20 cellular contexts compared by ENCODE assay signal in genomic region chr5:174425964-174426290, GRCh38.
DNase-seq lines count a peak whose midpoint lies in the region; ATAC-seq and TF ChIP-seq lines count a peak whose summit lies in the region.
"Had no signal": no experiment of that assay in that cellular context is flagged by ENCODE, and none has a peak within 500 bp of the region (broad histone marks: within the 10 kb centered on the region; RNA-seq: fewer than 3 reads in every experiment).

No MANE protein-coding gene starts in this region.

- in situ Hi-C loops in brain microvascular endothelial cell (cut with HindIII; ENCODE audit: low pct_ligation_motif_present, low sequenced_read_pairs): no loop called here

- no peak for TF ChIP-seq CTCF in endodermal cell (conservative IDR thresholded peaks at IDR 0.05)
- no peak for TF ChIP-seq CTCF in brain microvascular endothelial cell (IDR thresholded peaks at IDR 0.05; ENCODE audit: low read depth, low read length, missing control alignments)

- peaks cover 7% of the 10 kb centered on the region for H3K9me3 ChIP-seq in endodermal cell (ENCODE audit: control insufficient read depth, low read length)
- H3K9me3 ChIP-seq in aorta (ENCODE audit: control insufficient read depth, low read length): no peaks in the 10 kb centered on the region

- H3K4me1 Mint-ChIP-seq in endodermal cell: peaks cover 30% of the 10 kb centered on the region

- 33 to 65% methylated on average over 3 to 5 of the region's 5 CpGs for WGBS in endodermal cell (ENCODE audit: insufficient coverage in 1 of 2, insufficient read length in 1 of 2), 2 experiments
- WGBS in aorta, 2 donors: 39 to 45% methylated on average over 5 of the region's 5 CpGs

- H3K4me1 ChIP-seq in endodermal cell (ENCODE audit: control insufficient read depth, insufficient read depth, low read length): peaks cover 24% of the 10 kb centered on the region
- no peaks in the 10 kb centered on the region for H3K4me1 ChIP-seq in aorta (ENCODE audit: control insufficient read depth in 1 of 2, insufficient read depth in 2 of 2, low read length in 2 of 2)

- H3K27ac Mint-ChIP-seq in endodermal cell: peak overlapping the region; percentile 18

- H3K9ac ChIP-seq in endodermal cell (ENCODE audit: extremely low read depth, low read length, poor library complexity, severe bottlenecking): no peak overlapping the region
- H3K9ac ChIP-seq: GM23248 had no signal

- no peaks in the 10 kb centered on the region for H3K36me3 Mint-ChIP-seq in endodermal cell (ENCODE audit: low read depth)

- H3K27ac ChIP-seq in endodermal cell (ENCODE audit: low read depth, low read length) (no peak overlapping the region), aorta (ENCODE audit: low read depth in 1 of 2, low read length in 2 of 2) (no peak overlapping the region), brain microvascular endothelial cell (no peak overlapping the region)
- H3K27ac ChIP-seq: 22Rv1, GM23248 had no signal

- no peaks in the 10 kb centered on the region for H3K9me3 Mint-ChIP-seq in endodermal cell

- ATAC-seq in aorta (ENCODE audit: low FRiP score): peak; percentile 19

- no peak overlapping the region for H3K4me3 Mint-ChIP-seq in endodermal cell

- DNase-seq in NCI-H345 (lab: John Stamatoyannopoulos, UW) (peak; percentile 1), NCI-H345 treated with DMSO at 0.1 percent for 48 hours (lab: John Stamatoyannopoulos, UW; ENCODE audit: unreplicated experiment) (no peak), NCI-H82 (lab: John Stamatoyannopoulos, UW) (peak; percentile 88), endodermal cell (peak; percentile 79), aorta (no peak), OCI-M2 (lab: John Stamatoyannopoulos, UW; ENCODE audit: unreplicated experiment) (no peak), OCI-M1 (lab: John Stamatoyannopoulos, UW) (no peak), brain microvascular endothelial cell (no peak)
- DNase-seq: AML-193; GDM1; GM23248; HCEC 1CT; IMR-90; MM.1S; NCI-H1694 treated with DMSO at 0.1 percent for 48 hours; NCI-H446; NK-92 treated with Interleukin-12 subunit alpha and Interleukin-12 subunit beta, amount 100 ng/mL, for 24 hours; RPMI8226; SIG-M5 had no signal

- no peaks in the 10 kb centered on the region for H3K27me3 Mint-ChIP-seq in endodermal cell (ENCODE audit: insufficient read depth)

- H3K27me3 ChIP-seq in endodermal cell (ENCODE audit: control insufficient read depth, insufficient read depth, low read length, poor library complexity, severe bottlenecking) (no peaks in the 10 kb centered on the region), aorta (ENCODE audit: control insufficient read depth in 1 of 2, insufficient read depth in 2 of 2, low read length in 1 of 2) (no peaks in the 10 kb centered on the region), brain microvascular endothelial cell (replicated peaks) (no peaks in the 10 kb centered on the region)

- H3K36me3 ChIP-seq in endodermal cell (ENCODE audit: control insufficient read depth, insufficient read depth, low read length): no peaks in the 10 kb centered on the region
- H3K36me3 ChIP-seq in aorta (ENCODE audit: control insufficient read depth in 1 of 2, insufficient read depth in 2 of 2, low read length in 1 of 2): no peaks in the 10 kb centered on the region
- no peaks in the 10 kb centered on the region for H3K36me3 ChIP-seq in brain microvascular endothelial cell (replicated peaks)

- intact Hi-C loops in aorta (cut with DNase I): no loop called here

- H3K4me3 ChIP-seq in endodermal cell (ENCODE audit: low read length) (no peak overlapping the region), aorta (ENCODE audit: low read length in 2 of 2) (no peak overlapping the region), brain microvascular endothelial cell (ENCODE audit: low read depth, low read length) (no peak overlapping the region)
- H3K4me3 ChIP-seq: GM23248 had no signal

Comparison
In these comparisons a context has a peak if more than half of its experiments do, and no peak if none do; other contexts are left out.
1. DNase-seq: peak in NCI-H345 (single experiment), NCI-H82 (single experiment) and endodermal cell (single experiment); none in NCI-H345 treated with DMSO at 0.1 percent for 48 hours (single experiment), aorta (0 of 2), OCI-M2 (single experiment), OCI-M1 (single experiment) and brain microvascular endothelial cell (single experiment).